8 cellular contexts compared by ENCODE assay signal in genomic region chr19:11963566-11964355, GRCh38. TPM values are rescaled to one million over a fixed set of nuclear protein-coding genes. Genes with fewer than 3 reads are reported as not detected.
A peak's percentile ranks its signal among the peaks of the same experiment; 100 is the strongest.
DNase-seq lines count a peak whose midpoint lies in the region; ATAC-seq and TF ChIP-seq lines count a peak whose summit lies in the region.

No MANE protein-coding gene starts in this region.

- ATAC-seq in GM21360 (IDR thresholded peaks at IDR 0.05; ENCODE audit: unreplicated experiment) (peak; percentile 35), memory B cell (ENCODE audit: low read depth) (peak; percentile 26), HG03025 (IDR thresholded peaks at IDR 0.05; ENCODE audit: low FRiP score, unreplicated experiment) (no peak)
- ATAC-seq in activated CD8-positive, alpha-beta T cell treated with anti-CD3 and anti-CD28 coated beads for 36 hours: peak; percentile 53

- DNase-seq in NCI-H69 (lab: John Stamatoyannopoulos, UW): peak; percentile 79
- DNase-seq in activated CD8-positive, alpha-beta T cell treated with anti-CD3 and anti-CD28 coated beads for 36 hours: peak; percentile 82
- DNase-seq in effector memory CD4-positive, alpha-beta T cell: peak; percentile 41 to 62 (median 52)
- peak; percentile 74 to 78 for DNase-seq in memory B cell (ENCODE audit: low spot score in 2 of 2)
- peak; percentile 65 for DNase-seq in stimulated activated CD8-positive, alpha-beta memory T cell treated with anti-CD3 and anti-CD28 coated beads, Interleukin-12 subunit alpha, Interleukin-12 subunit beta, amount 100 ng/mL, for 1 hour (ENCODE audit: low read depth)

- no peaks in the 10 kb centered on the region for H3K9me3 Mint-ChIP-seq in activated CD8-positive, alpha-beta T cell treated with anti-CD3 and anti-CD28 coated beads for 36 hours
- H3K9me3 Mint-ChIP-seq in memory B cell: no peaks in the 10 kb centered on the region

- no peaks in the 10 kb centered on the region for H3K79me2 ChIP-seq in ACC112 (ENCODE audit: control insufficient read depth, insufficient read depth, low read length, unreplicated experiment)

- H3K4me3 ChIP-seq in ACC112 (ENCODE audit: low read depth, low read length): peak overlapping the region; percentile 99; the same call in 1 of the 2 replicates
- no peak overlapping the region for H3K4me3 ChIP-seq in effector memory CD4-positive, alpha-beta T cell (ENCODE audit: insufficient read depth, low read depth, low read length, poor library complexity, severe bottlenecking)

- no peak overlapping the region for H3K27ac ChIP-seq in ACC112 (ENCODE audit: low read depth, low read length)
- no peak overlapping the region for H3K27ac ChIP-seq in effector memory CD4-positive, alpha-beta T cell (ENCODE audit: insufficient read depth, low read length, poor library complexity, severe bottlenecking)

- H3K27me3 Mint-ChIP-seq in activated CD8-positive, alpha-beta T cell treated with anti-CD3 and anti-CD28 coated beads for 36 hours: no peaks in the 10 kb centered on the region
- no peaks in the 10 kb centered on the region for H3K27me3 Mint-ChIP-seq in memory B cell

- H3K4me1 Mint-ChIP-seq in activated CD8-positive, alpha-beta T cell treated with anti-CD3 and anti-CD28 coated beads for 36 hours (ENCODE audit: low read depth): peaks cover 24% of the 10 kb centered on the region
- H3K4me1 Mint-ChIP-seq in memory B cell: peaks cover 17% of the 10 kb centered on the region

- peaks cover 5% of the 10 kb centered on the region for H3K4me1 ChIP-seq in ACC112 (ENCODE audit: control insufficient read depth, insufficient read depth, low read length, unreplicated experiment)
- H3K4me1 ChIP-seq in effector memory CD4-positive, alpha-beta T cell (ENCODE audit: control insufficient read depth, insufficient read depth, low read length, poor library complexity, severe bottlenecking): peaks cover 11% of the 10 kb centered on the region

- intact Hi-C loops in activated CD8-positive, alpha-beta T cell treated with anti-CD3 and anti-CD28 coated beads for 36 hours (cut with micrococcal nuclease): loop anchor here (2.0 kb wide), 1 partner anchor 177 kb away; the partner anchor contains the start of gene ZNF20

- peak; percentile 97 for TF ChIP-seq CTCF in activated CD8-positive, alpha-beta T cell treated with anti-CD3 and anti-CD28 coated beads for 36 hours (IDR thresholded peaks at IDR 0.05)

- H3K27me3 ChIP-seq in ACC112 (ENCODE audit: insufficient read depth, low read length): no peaks in the 10 kb centered on the region
- no peaks in the 10 kb centered on the region for H3K27me3 ChIP-seq in effector memory CD4-positive, alpha-beta T cell (replicated peaks; ENCODE audit: control insufficient read depth, insufficient read depth, low read length, poor library complexity, severe bottlenecking)

- no peaks in the 10 kb centered on the region for H3K36me3 ChIP-seq in ACC112 (ENCODE audit: insufficient read depth, low read length)
- H3K36me3 ChIP-seq in effector memory CD4-positive, alpha-beta T cell (ENCODE audit: control insufficient read depth, insufficient read depth, low read length): no peaks in the 10 kb centered on the region

- CTCF ChIA-PET in activated CD8-positive, alpha-beta T cell treated with anti-CD3 and anti-CD28 coated beads for 36 hours (lab: Charles Lee): interaction anchor here (0.7 to 3.5 kb wide), 26 partner anchors 9 to 177 kb away, joined by 3 to 76 read pairs (median 4); partner anchors contain the start of genes ZNF20, ZNF491, ZNF700 and ZNF878

- POLR2A ChIA-PET in activated CD8-positive, alpha-beta T cell treated with anti-CD3 and anti-CD28 coated beads for 36 hours (lab: Charles Lee): interaction anchor here (1.0 to 1.7 kb wide), 3 partner anchors 24 to 91 kb away, joined by 3 to 13 read pairs (median 3); no protein-coding TSS in a partner anchor

- H3K27ac Mint-ChIP-seq in activated CD8-positive, alpha-beta T cell treated with anti-CD3 and anti-CD28 coated beads for 36 hours: peak overlapping the region; percentile 60
- H3K27ac Mint-ChIP-seq in memory B cell: peak overlapping the region; percentile 89

- H3K9me3 ChIP-seq in effector memory CD4-positive, alpha-beta T cell (ENCODE audit: control insufficient read depth, low read length): no peaks in the 10 kb centered on the region

- peak overlapping the region; percentile 88 for H3K4me3 Mint-ChIP-seq in activated CD8-positive, alpha-beta T cell treated with anti-CD3 and anti-CD28 coated beads for 36 hours
- H3K4me3 Mint-ChIP-seq in memory B cell: peak overlapping the region; percentile 97

- H2AFZ ChIP-seq in ACC112 (ENCODE audit: low read length, unreplicated experiment): no peak overlapping the region

- no peaks in the 10 kb centered on the region for H3K36me3 Mint-ChIP-seq in activated CD8-positive, alpha-beta T cell treated with anti-CD3 and anti-CD28 coated beads for 36 hours (ENCODE audit: low read depth)
- peaks cover 13% of the 10 kb centered on the region for H3K36me3 Mint-ChIP-seq in memory B cell

RNA-seq across cellular contexts. Expression of gene ZNF763, which starts 1.1 kb away (rescaled TPM):
- 1 to 10 TPM in 1 of 2 experiments, under 1 TPM in 1; 0.83 to 1.7 TPM for total RNA-seq in activated CD8-positive, alpha-beta T cell treated with anti-CD3 and anti-CD28 coated beads for 36 hours

RNA-seq across cellular contexts. Expression of gene ZNF700, which starts 38.9 kb away (rescaled TPM):
- 10 to 100 TPM; 12.0 to 14.0 TPM for total RNA-seq in activated CD8-positive, alpha-beta T cell treated with anti-CD3 and anti-CD28 coated beads for 36 hours
